In the genomic region with DNA sequence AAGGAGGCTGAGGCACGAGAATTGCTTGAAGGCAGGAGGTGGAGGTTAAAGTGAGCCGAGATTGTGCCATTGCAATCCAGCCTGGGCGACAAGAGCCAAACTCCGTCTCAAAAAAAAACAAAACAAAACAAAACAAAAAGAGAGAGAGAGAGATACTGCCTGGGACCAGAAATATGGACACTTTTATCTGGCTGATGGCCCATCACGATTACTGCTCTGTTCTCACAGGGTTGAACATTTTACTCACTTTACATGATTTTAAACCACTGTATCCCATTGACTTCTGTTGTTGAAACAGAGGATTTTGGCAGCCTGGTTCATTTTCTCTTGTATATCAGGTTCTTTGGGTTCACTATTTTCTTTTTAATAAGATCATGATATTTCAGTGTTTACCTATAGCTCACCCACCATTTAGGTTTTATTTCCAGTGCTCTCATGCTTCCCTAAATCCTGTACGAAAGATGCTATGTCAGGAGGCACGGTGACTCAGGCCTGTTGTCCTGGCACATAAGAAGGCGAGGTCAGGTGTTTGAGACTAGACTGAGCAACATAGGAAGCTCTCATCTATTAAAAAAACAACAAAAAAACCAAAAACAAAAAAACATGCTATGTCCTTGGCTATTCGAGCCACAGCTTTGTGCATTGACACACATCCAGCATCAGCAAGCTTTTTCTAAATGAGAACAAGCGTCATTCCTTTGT, we compare ENCODE assay signal across 15 cellular contexts. TPM values are rescaled to one million over a fixed set of nuclear protein-coding genes. Genes with fewer than 3 reads are reported as not detected.
A peak's percentile ranks its signal among the peaks of the same experiment; 100 is the strongest.
DNase-seq lines count a peak whose midpoint lies in the region; ATAC-seq lines count a peak whose summit lies in the region.
"Had no signal": no experiment of that assay in that cellular context is flagged by ENCODE, and none has a peak within 500 bp of the region (broad histone marks: within the 10 kb centered on the region; RNA-seq: fewer than 3 reads in every experiment).

No MANE protein-coding gene starts in this region.

- no peaks in the 10 kb centered on the region for H3K79me1 ChIP-seq in neuronal stem cell (ENCODE audit: low read depth, low read length)

- H3K23ac ChIP-seq in neuronal stem cell (ENCODE audit: low read depth, low read length, poor library complexity): no peak overlapping the region

- no peaks in the 10 kb centered on the region for H3K9me3 ChIP-seq in neuronal stem cell (replicated peaks in 1 of 2; ENCODE audit: control insufficient read depth in 2 of 2, insufficient read depth in 1 of 2, low read depth in 1 of 2, low read length in 2 of 2)
- H3K9me3 ChIP-seq: heart left ventricle, tibial nerve had no signal

- H3K27me3 Mint-ChIP-seq in activated naive CD8-positive, alpha-beta T cell treated with anti-CD3 and anti-CD28 coated beads, Interleukin-2, amount 50 U/mL, for 24 hours: peaks cover 2% of the 10 kb centered on the region
- H3K27me3 Mint-ChIP-seq: brain had no signal

- H2BK15ac ChIP-seq in neuronal stem cell (ENCODE audit: low read length): no peak overlapping the region

- H3K27ac Mint-ChIP-seq in activated naive CD8-positive, alpha-beta T cell treated with anti-CD3 and anti-CD28 coated beads, Interleukin-2, amount 50 U/mL, for 24 hours: peak overlapping the region; percentile 48
- no peak overlapping the region for H3K27ac Mint-ChIP-seq in stimulated activated effector memory CD8-positive, alpha-beta T cell treated with anti-CD3 and anti-CD28 coated beads, Interleukin-12 subunit alpha, Interleukin-12 subunit beta, amount 100 ng/mL, for 72 hours
- H3K27ac Mint-ChIP-seq: activated T-helper 2 cell treated with anti-CD3 and anti-CD28 coated beads, Interferon-gamma antibody, Interleukin-2, Interleukin-4, amounts not matched to agents 10 μg/mL and 5 μg/mL and 100 μg/mL, durations not matched to agents 14 hours and 24 hours and 36 hours; brain had no signal

- H3K4me3 ChIP-seq in neuronal stem cell (ENCODE audit: low read length in 2 of 2): no peak overlapping the region
- H3K4me3 ChIP-seq: heart left ventricle, skin epidermis, tibial nerve had no signal

- H3K9ac ChIP-seq in neuronal stem cell (ENCODE audit: low read depth, low read length, poor library complexity): no peak overlapping the region

- no peak for DNase-seq in activated naive CD8-positive, alpha-beta T cell treated with anti-CD3 and anti-CD28 coated beads, Interleukin-2, amount 50 U/mL, for 24 hours
- no peak for DNase-seq in stimulated activated effector memory CD8-positive, alpha-beta T cell treated with anti-CD3 and anti-CD28 coated beads, Interleukin-12 subunit alpha, Interleukin-12 subunit beta, amount 100 ng/mL, for 72 hours (ENCODE audit: low spot score in 2 of 2)
- no peak for DNase-seq in stimulated activated CD4-positive, alpha-beta T cell treated with anti-CD3 and anti-CD28 coated beads, Interleukin-4, amount 100 ng/mL, for 4 hours
- DNase-seq in neuronal stem cell (ENCODE audit: low spot score) (no peak), COR-L47 (lab: John Stamatoyannopoulos, UW) (no peak)
- DNase-seq: NCI-H2171, PC-3 had no signal

- no peaks in the 10 kb centered on the region for H3K4me1 ChIP-seq in neuronal stem cell (ENCODE audit: control insufficient read depth in 2 of 2, insufficient read depth in 1 of 2, low read depth in 1 of 2, low read length in 2 of 2)
- H3K4me1 ChIP-seq: tibial nerve had no signal

- H2BK120ac ChIP-seq in neuronal stem cell (ENCODE audit: low read depth, low read length): no peak overlapping the region

- ATAC-seq in GM19035 (IDR thresholded peaks at IDR 0.05; ENCODE audit: unreplicated experiment): peak; percentile 21
- ATAC-seq in HG02870 (IDR thresholded peaks at IDR 0.05; ENCODE audit: unreplicated experiment): peak; percentile 33
- no peak for ATAC-seq in activated naive CD8-positive, alpha-beta T cell treated with anti-CD3 and anti-CD28 coated beads, Interleukin-2, amount 50 U/mL, for 24 hours
- no peak for ATAC-seq in stimulated activated effector memory CD8-positive, alpha-beta T cell treated with anti-CD3 and anti-CD28 coated beads, Interleukin-12 subunit alpha, Interleukin-12 subunit beta, amount 100 ng/mL, for 72 hours
- ATAC-seq: PC-3 had no signal

- no peaks in the 10 kb centered on the region for H3K36me3 ChIP-seq in neuronal stem cell (replicated peaks in 1 of 2; ENCODE audit: control insufficient read depth in 2 of 2, insufficient read depth in 2 of 2, low read length in 2 of 2)
- H3K36me3 ChIP-seq: heart left ventricle, tibial nerve had no signal

- no peak overlapping the region for H2AK5ac ChIP-seq in neuronal stem cell (ENCODE audit: low read depth, low read length)

- WGBS in neuronal stem cell (ENCODE audit: extremely low coverage in 2 of 2, insufficient read length in 2 of 2, insufficient replicate concordance in 1 of 2), 2 donors: no CpG with 5 or more reads among the region's 10 CpGs

- no peak overlapping the region for H4K91ac ChIP-seq in neuronal stem cell (ENCODE audit: low read depth, low read length, poor library complexity)

- no peak overlapping the region for H2BK5ac ChIP-seq in neuronal stem cell (ENCODE audit: low read length)

- no peak overlapping the region for H3K18ac ChIP-seq in neuronal stem cell (ENCODE audit: low read length)

- H3K27ac ChIP-seq in neuronal stem cell (replicated peaks; ENCODE audit: low read length): no peak overlapping the region
- H3K27ac ChIP-seq: skin epidermis, tibial nerve had no signal

- no peak overlapping the region for H3K4me2 ChIP-seq in neuronal stem cell (ENCODE audit: insufficient read depth, low read length, poor library complexity, severe bottlenecking)

- no peak overlapping the region for H2AFZ ChIP-seq in neuronal stem cell (ENCODE audit: low read length)

- no peak overlapping the region for H2BK12ac ChIP-seq in neuronal stem cell (ENCODE audit: low read length)

- no peaks in the 10 kb centered on the region for H3K9me3 Mint-ChIP-seq in activated naive CD8-positive, alpha-beta T cell treated with anti-CD3 and anti-CD28 coated beads, Interleukin-2, amount 50 U/mL, for 24 hours
- H3K9me3 Mint-ChIP-seq in stimulated activated effector memory CD8-positive, alpha-beta T cell treated with anti-CD3 and anti-CD28 coated beads, Interleukin-12 subunit alpha, Interleukin-12 subunit beta, amount 100 ng/mL, for 72 hours: no peaks in the 10 kb centered on the region
- H3K9me3 Mint-ChIP-seq: activated T-helper 2 cell treated with anti-CD3 and anti-CD28 coated beads, Interferon-gamma antibody, Interleukin-2, Interleukin-4, amounts not matched to agents 10 μg/mL and 5 μg/mL and 100 μg/mL, durations not matched to agents 14 hours and 24 hours and 36 hours had no signal

- no peak overlapping the region for H3K4me3 Mint-ChIP-seq in activated naive CD8-positive, alpha-beta T cell treated with anti-CD3 and anti-CD28 coated beads, Interleukin-2, amount 50 U/mL, for 24 hours
- H3K4me3 Mint-ChIP-seq in stimulated activated effector memory CD8-positive, alpha-beta T cell treated with anti-CD3 and anti-CD28 coated beads, Interleukin-12 subunit alpha, Interleukin-12 subunit beta, amount 100 ng/mL, for 72 hours: peak overlapping the region; percentile 37
- H3K4me3 Mint-ChIP-seq: brain had no signal

- no peak overlapping the region for H3K4ac ChIP-seq in neuronal stem cell (ENCODE audit: low read length)

- H4K8ac ChIP-seq in neuronal stem cell (ENCODE audit: low read depth, low read length): no peak overlapping the region

- H3K27me3 ChIP-seq in neuronal stem cell (ENCODE audit: control insufficient read depth in 3 of 3, insufficient read depth in 3 of 3, low read depth in 1 of 3, low read length in 3 of 3): no peaks in the 10 kb centered on the region
- H3K27me3 ChIP-seq: heart left ventricle, tibial nerve had no signal

- H3K36me3 Mint-ChIP-seq in activated naive CD8-positive, alpha-beta T cell treated with anti-CD3 and anti-CD28 coated beads, Interleukin-2, amount 50 U/mL, for 24 hours (ENCODE audit: low read depth): no peaks in the 10 kb centered on the region
- peaks cover 6% of the 10 kb centered on the region for H3K36me3 Mint-ChIP-seq in stimulated activated effector memory CD8-positive, alpha-beta T cell treated with anti-CD3 and anti-CD28 coated beads, Interleukin-12 subunit alpha, Interleukin-12 subunit beta, amount 100 ng/mL, for 72 hours
- H3K36me3 Mint-ChIP-seq: brain had no signal

- H3K14ac ChIP-seq in neuronal stem cell (ENCODE audit: low read length): no peak overlapping the region

- peaks cover 19% of the 10 kb centered on the region for H3K4me1 Mint-ChIP-seq in activated naive CD8-positive, alpha-beta T cell treated with anti-CD3 and anti-CD28 coated beads, Interleukin-2, amount 50 U/mL, for 24 hours
- peaks cover 19% of the 10 kb centered on the region for H3K4me1 Mint-ChIP-seq in stimulated activated effector memory CD8-positive, alpha-beta T cell treated with anti-CD3 and anti-CD28 coated beads, Interleukin-12 subunit alpha, Interleukin-12 subunit beta, amount 100 ng/mL, for 72 hours

RNA-seq across cellular contexts. Expression of a gene that starts 34.5 kb away (rescaled TPM):
- 5.7 TPM for polyA plus RNA-seq in neuronal stem cell (2013, experiment 1 of 2)
- 6.0 TPM for polyA plus RNA-seq in neuronal stem cell (2013, experiment 2 of 2)
- polyA plus RNA-seq: neural cell had no signal

Comparison
In these comparisons a context has a peak if more than half of its experiments do, and no peak if none do; other contexts are left out.
1. ATAC-seq: peak in GM19035 (single experiment) and HG02870 (single experiment); none in activated naive CD8-positive, alpha-beta T cell treated with anti-CD3 and anti-CD28 coated beads, Interleukin-2, amount 50 U/mL, for 24 hours (single experiment) and stimulated activated effector memory CD8-positive, alpha-beta T cell treated with anti-CD3 and anti-CD28 coated beads, Interleukin-12 subunit alpha, Interleukin-12 subunit beta, amount 100 ng/mL, for 72 hours (single experiment).